Comparison of ENCODE assay signal across 8 cellular contexts in the genomic region with DNA sequence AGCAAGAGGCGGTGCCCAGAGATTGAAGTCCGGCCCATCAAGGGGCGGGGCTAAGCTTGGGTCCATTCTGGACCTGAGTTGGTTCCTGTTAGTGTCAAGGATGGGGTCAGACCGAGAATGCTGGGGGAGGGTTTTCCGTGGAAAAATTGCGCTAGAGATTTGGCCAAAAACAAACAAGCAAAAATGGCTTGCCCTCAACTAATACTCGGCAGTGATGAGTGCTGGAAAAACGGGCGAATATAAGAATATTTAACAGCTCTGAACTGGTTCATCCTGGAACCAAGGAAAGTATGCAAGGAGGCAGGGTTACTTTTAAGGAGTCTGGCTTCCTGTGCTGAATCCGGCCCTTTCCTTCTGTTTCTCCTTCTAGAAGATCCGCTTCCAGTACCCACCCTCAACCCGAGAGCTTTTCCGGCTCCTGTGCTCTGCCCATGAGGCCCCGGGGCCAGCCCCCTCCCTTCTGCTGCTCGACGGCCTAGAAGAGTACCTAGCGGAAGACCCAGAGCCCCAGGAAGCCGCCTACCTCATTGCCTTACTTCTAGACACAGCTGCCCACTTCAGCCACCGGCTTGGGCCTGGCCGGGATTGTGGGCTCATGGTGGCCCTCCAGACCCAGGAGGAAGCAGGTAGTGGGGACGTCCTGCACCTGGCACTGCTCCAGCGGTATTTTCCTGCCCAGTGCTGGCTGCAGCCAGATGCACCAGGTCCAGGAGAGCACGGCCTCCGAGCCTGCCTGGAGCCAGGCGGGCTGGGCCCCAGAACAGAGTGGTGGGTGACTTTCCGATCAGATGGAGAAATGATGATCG. TPM values are rescaled to one million over a fixed set of nuclear protein-coding genes. Genes with fewer than 3 reads are reported as not detected.
A peak's percentile ranks its signal among the peaks of the same experiment; 100 is the strongest.
DNase-seq lines count a peak whose midpoint lies in the region; ATAC-seq and TF ChIP-seq lines count a peak whose summit lies in the region.

No MANE protein-coding gene starts in this region.

- H3K4me1 ChIP-seq in upper lobe of left lung, result peaks cover 40 to 47% (median 43%) of the 10 kb centered on the region in 4 donors

- no peaks in the 10 kb centered on the region for H3K9me3 Mint-ChIP-seq in activated CD8-positive, alpha-beta memory T cell treated with anti-CD3 and anti-CD28 coated beads, Interleukin-2, amount 10 ng/mL, durations not matched to agents 7 days and 5 days (ENCODE audit: low read depth)
- no peaks in the 10 kb centered on the region for H3K9me3 Mint-ChIP-seq in natural killer cell treated with Interleukin-12 subunit alpha and Interleukin-12 subunit beta and Interleukin-15 and Interleukin-18, amount 100 ng/mL, for 72 hours

- no peak for TF ChIP-seq EP300 in upper lobe of left lung (IDR thresholded peaks at IDR 0.05)

- peak in 3 of 4 donors; percentile 2 to 84 (median 66) for TF ChIP-seq POLR2A in upper lobe of left lung (IDR thresholded peaks at IDR 0.05)

- DNase-seq in DMS53 (lab: John Stamatoyannopoulos, UW), result peak; percentile 79
- DNase-seq in DMS53 treated with DMSO at 0.1 percent for 48 hours (lab: John Stamatoyannopoulos, UW; ENCODE audit: unreplicated experiment), result no peak
- peak; percentile 81 for DNase-seq in NCI-H510A treated with DMSO at 0.1 percent for 48 hours (lab: John Stamatoyannopoulos, UW)
- DNase-seq in activated CD8-positive, alpha-beta memory T cell treated with anti-CD3 and anti-CD28 coated beads, Interleukin-2, amount 10 ng/mL, durations not matched to agents 7 days and 5 days, result peak; percentile 91
- no peak for DNase-seq in epithelial cell of esophagus (ENCODE audit: low read depth)
- DNase-seq in natural killer cell treated with Interleukin-12 subunit alpha and Interleukin-12 subunit beta and Interleukin-15 and Interleukin-18, amount 100 ng/mL, for 72 hours (ENCODE audit: low spot score), result peak; percentile 69
- peak; percentile 83 to 85 for DNase-seq in upper lobe of left lung

- H3K4me1 Mint-ChIP-seq in activated CD8-positive, alpha-beta memory T cell treated with anti-CD3 and anti-CD28 coated beads, Interleukin-2, amount 10 ng/mL, durations not matched to agents 7 days and 5 days, result peaks cover 35% of the 10 kb centered on the region
- peaks cover 16 to 22% of the 10 kb centered on the region in 2 donors for H3K4me1 Mint-ChIP-seq in natural killer cell treated with Interleukin-12 subunit alpha and Interleukin-12 subunit beta and Interleukin-15 and Interleukin-18, amount 100 ng/mL, for 72 hours (ENCODE audit: low read depth in 2 of 2)

- TF ChIP-seq CTCF in epithelial cell of esophagus (IDR thresholded peaks at IDR 0.05; ENCODE audit: insufficient read depth, low read depth, low read length, missing control alignments), result no peak
- no peak for TF ChIP-seq CTCF in upper lobe of left lung (IDR thresholded peaks at IDR 0.05)

- H3K4me3 Mint-ChIP-seq in activated CD8-positive, alpha-beta memory T cell treated with anti-CD3 and anti-CD28 coated beads, Interleukin-2, amount 10 ng/mL, durations not matched to agents 7 days and 5 days, result no peak overlapping the region
- H3K4me3 Mint-ChIP-seq in natural killer cell treated with Interleukin-12 subunit alpha and Interleukin-12 subunit beta and Interleukin-15 and Interleukin-18, amount 100 ng/mL, for 72 hours, result no peak overlapping the region

- H3K27ac Mint-ChIP-seq in activated CD8-positive, alpha-beta memory T cell treated with anti-CD3 and anti-CD28 coated beads, Interleukin-2, amount 10 ng/mL, durations not matched to agents 7 days and 5 days, result no peak overlapping the region
- H3K27ac Mint-ChIP-seq in natural killer cell treated with Interleukin-12 subunit alpha and Interleukin-12 subunit beta and Interleukin-15 and Interleukin-18, amount 100 ng/mL, for 72 hours, result no peak overlapping the region

- peaks cover 15% of the 10 kb centered on the region for H3K36me3 Mint-ChIP-seq in activated CD8-positive, alpha-beta memory T cell treated with anti-CD3 and anti-CD28 coated beads, Interleukin-2, amount 10 ng/mL, durations not matched to agents 7 days and 5 days
- peaks cover 5% of the 10 kb centered on the region for H3K36me3 Mint-ChIP-seq in natural killer cell treated with Interleukin-12 subunit alpha and Interleukin-12 subunit beta and Interleukin-15 and Interleukin-18, amount 100 ng/mL, for 72 hours

- WGBS in upper lobe of left lung, 2 donors, result 1 to 9% methylated on average over 18 to 25 of the region's 27 CpGs

- no peaks in the 10 kb centered on the region for H3K9me3 ChIP-seq in upper lobe of left lung

- ATAC-seq in activated CD8-positive, alpha-beta memory T cell treated with anti-CD3 and anti-CD28 coated beads, Interleukin-2, amount 10 ng/mL, durations not matched to agents 7 days and 5 days, result peak; percentile 48
- peak in 1 of 2 donors; percentile 55 for ATAC-seq in natural killer cell treated with Interleukin-12 subunit alpha and Interleukin-12 subunit beta and Interleukin-15 and Interleukin-18, amount 100 ng/mL, for 72 hours
- peak in 1 of 2 donors; percentile 41 for ATAC-seq in upper lobe of left lung (ENCODE audit: low FRiP score in 2 of 2)
- ATAC-seq in HG02588 (IDR thresholded peaks at IDR 0.05; ENCODE audit: unreplicated experiment), result no peak

- no peaks in the 10 kb centered on the region for H3K27me3 ChIP-seq in upper lobe of left lung

- H3K36me3 ChIP-seq in upper lobe of left lung, result peaks cover 0 to 6% (median 0%) of the 10 kb centered on the region in 4 donors

- CTCF ChIA-PET in activated CD8-positive, alpha-beta memory T cell treated with anti-CD3 and anti-CD28 coated beads, Interleukin-2, amount 10 ng/mL, durations not matched to agents 7 days and 5 days (lab: Charles Lee), result interaction anchor here (0.6 to 4.7 kb wide), 19 partner anchors 9 to 1444 kb away, joined by 3 to 38 read pairs (median 3); partner anchors contain the start of genes CCDC159, ELOF1, EPOR and ODAD3

- H3K4me3 ChIP-seq in epithelial cell of esophagus (ENCODE audit: low read length) (peak overlapping the region; percentile 53), upper lobe of left lung (peak overlapping the region; percentile 22 to 67 (median 64))

- no peaks in the 10 kb centered on the region for H3K27me3 Mint-ChIP-seq in activated CD8-positive, alpha-beta memory T cell treated with anti-CD3 and anti-CD28 coated beads, Interleukin-2, amount 10 ng/mL, durations not matched to agents 7 days and 5 days
- H3K27me3 Mint-ChIP-seq in natural killer cell treated with Interleukin-12 subunit alpha and Interleukin-12 subunit beta and Interleukin-15 and Interleukin-18, amount 100 ng/mL, for 72 hours, result no peaks in the 10 kb centered on the region

- H3K27ac ChIP-seq in upper lobe of left lung, result peak overlapping the region; percentile 93 to 96 (median 95)

RNA-seq across cellular contexts. Expression of gene SWSAP1, which starts 0.9 kb away (rescaled TPM):
- total RNA-seq in activated CD8-positive, alpha-beta memory T cell treated with anti-CD3 and anti-CD28 coated beads, Interleukin-2, amount 10 ng/mL, durations not matched to agents 7 days and 5 days, result 1 to 10 TPM; 2.6 to 3.9 TPM
- 1 to 10 TPM; 1.6 to 3.0 TPM for total RNA-seq in natural killer cell treated with Interleukin-12 subunit alpha and Interleukin-12 subunit beta and Interleukin-15 and Interleukin-18, amount 100 ng/mL, for 72 hours
- 10 to 100 TPM in 1 of 6 donors, 1 to 10 TPM in 4, under 1 TPM in 1; 0.89 to 13.6 (median 3.7) TPM for total RNA-seq in upper lobe of left lung

RNA-seq across cellular contexts. Expression of gene EPOR, which starts 8.8 kb away (rescaled TPM):
- 1 to 10 TPM; 8.1 to 9.1 TPM for total RNA-seq in activated CD8-positive, alpha-beta memory T cell treated with anti-CD3 and anti-CD28 coated beads, Interleukin-2, amount 10 ng/mL, durations not matched to agents 7 days and 5 days
- 1 to 10 TPM; 3.0 to 5.1 TPM for total RNA-seq in natural killer cell treated with Interleukin-12 subunit alpha and Interleukin-12 subunit beta and Interleukin-15 and Interleukin-18, amount 100 ng/mL, for 72 hours
- total RNA-seq in upper lobe of left lung, result 10 to 100 TPM in 4 of 6 donors, 1 to 10 TPM in 2; 7.5 to 45.1 (median 15.5) TPM

RNA-seq across cellular contexts. Expression of gene PLPPR2, which starts 20.1 kb away (rescaled TPM):
- 1 to 10 TPM in 1 of 2 experiments, under 1 TPM in 1; 0.87 to 1.3 TPM for total RNA-seq in activated CD8-positive, alpha-beta memory T cell treated with anti-CD3 and anti-CD28 coated beads, Interleukin-2, amount 10 ng/mL, durations not matched to agents 7 days and 5 days
- total RNA-seq in natural killer cell treated with Interleukin-12 subunit alpha and Interleukin-12 subunit beta and Interleukin-15 and Interleukin-18, amount 100 ng/mL, for 72 hours, result 10 to 100 TPM in 1 of 2 donors, 1 to 10 TPM in 1; 9.4 to 11.3 TPM
- total RNA-seq in upper lobe of left lung, result 10 to 100 TPM; 10.8 to 53.8 (median 26.0) TPM

RNA-seq across cellular contexts. Expression of gene CCDC159, which starts 29.0 kb away (rescaled TPM):
- total RNA-seq in activated CD8-positive, alpha-beta memory T cell treated with anti-CD3 and anti-CD28 coated beads, Interleukin-2, amount 10 ng/mL, durations not matched to agents 7 days and 5 days, result 10 to 100 TPM; 13.0 to 16.1 TPM
- 10 to 100 TPM; 26.5 to 37.8 TPM for total RNA-seq in natural killer cell treated with Interleukin-12 subunit alpha and Interleukin-12 subunit beta and Interleukin-15 and Interleukin-18, amount 100 ng/mL, for 72 hours
- total RNA-seq in upper lobe of left lung, result 100 to 1,000 TPM in 1 of 6 donors, 10 to 100 TPM in 5; 17.5 to 176 (median 33.3) TPM

RNA-seq across cellular contexts. Expression of gene TMEM205, which starts 29.3 kb away (rescaled TPM):
- 10 to 100 TPM; 25.1 to 28.1 TPM for total RNA-seq in activated CD8-positive, alpha-beta memory T cell treated with anti-CD3 and anti-CD28 coated beads, Interleukin-2, amount 10 ng/mL, durations not matched to agents 7 days and 5 days
- total RNA-seq in natural killer cell treated with Interleukin-12 subunit alpha and Interleukin-12 subunit beta and Interleukin-15 and Interleukin-18, amount 100 ng/mL, for 72 hours, result 10 to 100 TPM; 35.8 to 54.3 TPM
- total RNA-seq in upper lobe of left lung, result 100 to 1,000 TPM in 3 of 6 donors, 10 to 100 TPM in 3; 85.9 to 260 (median 132) TPM

Comparison
In these comparisons a context has a peak if more than half of its experiments do, and no peak if none do; other contexts are left out.
1. DNase-seq: peak in DMS53 (single experiment), NCI-H510A treated with DMSO at 0.1 percent for 48 hours (single experiment), activated CD8-positive, alpha-beta memory T cell treated with anti-CD3 and anti-CD28 coated beads, Interleukin-2, amount 10 ng/mL, durations not matched to agents 7 days and 5 days (single experiment), natural killer cell treated with Interleukin-12 subunit alpha and Interleukin-12 subunit beta and Interleukin-15 and Interleukin-18, amount 100 ng/mL, for 72 hours (single experiment) and upper lobe of left lung (2 of 2); none in DMS53 treated with DMSO at 0.1 percent for 48 hours (single experiment) and epithelial cell of esophagus (single experiment).
2. RNA of gene PLPPR2, which starts 20.1 kb away (total RNA-seq): 10.8 to 53.8 TPM in upper lobe of left lung and 9.4 to 11.3 TPM in natural killer cell treated with Interleukin-12 subunit alpha and Interleukin-12 subunit beta and Interleukin-15 and Interleukin-18, amount 100 ng/mL, for 72 hours; 0.87 to 1.3 TPM in activated CD8-positive, alpha-beta memory T cell treated with anti-CD3 and anti-CD28 coated beads, Interleukin-2, amount 10 ng/mL, durations not matched to agents 7 days and 5 days; every median in the first group is over 4 times any median in the second.